In genomic region chr18:58222439-58223125, GRCh38 we compare ENCODE assay signal across 12 cellular contexts.
DNase-seq lines count a peak whose midpoint lies in the region; ATAC-seq and TF ChIP-seq lines count a peak whose summit lies in the region.
"Had no signal": no experiment of that assay in that cellular context is flagged by ENCODE, and none has a peak within 500 bp of the region (broad histone marks: within the 10 kb centered on the region; RNA-seq: fewer than 3 reads in every experiment).

No MANE protein-coding gene starts in this region.

- H3K4me3 ChIP-seq in GM23338 (no peak overlapping the region), WI38 (ENCODE audit: low read depth, low read length) (peak overlapping the region; percentile 43), skeletal muscle satellite cell (ENCODE audit: low read length) (peak overlapping the region; percentile 17)
- H3K4me3 ChIP-seq: dorsolateral prefrontal cortex had no signal

- no peaks in the 10 kb centered on the region for H3K9me3 ChIP-seq in skeletal muscle satellite cell (replicated peaks; ENCODE audit: low read length)

- peak overlapping the region; percentile 39 for H3K27ac Mint-ChIP-seq in GM23338
- H3K27ac Mint-ChIP-seq: T-helper 2 cell treated with Interferon-gamma antibody and Interleukin-4, amounts not matched to agents 5 μg/mL and 100 μg/mL, for 36 hours had no signal

- H3K36me3 Mint-ChIP-seq in GM23338 (ENCODE audit: low read depth): no peaks in the 10 kb centered on the region; the same call in 2 of the 3 replicates

- DNase-seq in GM23338 (ENCODE audit: low spot score): no peak
- DNase-seq in foreskin keratinocyte: peak in 1 of 2 donors; percentile 58
- DNase-seq in cerebellar nuclear complex (lab: John Stamatoyannopoulos, UW): no peak
- DNase-seq in anterior cingulate cortex (lab: John Stamatoyannopoulos, UW): no peak
- DNase-seq in NCI-H146 treated with DMSO at 0.1 percent for 48 hours (lab: John Stamatoyannopoulos, UW; ENCODE audit: unreplicated experiment): no peak
- DNase-seq in ureter (ENCODE audit: low spot score): no peak
- DNase-seq: dorsolateral prefrontal cortex; NCI-H524; stimulated activated naive CD4-positive, alpha-beta T cell treated with Interleukin-2 at 50 U/mL for 16 hours had no signal

- no peak overlapping the region for H2AFZ ChIP-seq in GM23338

- peaks cover 100% of the 10 kb centered on the region for H3K79me2 ChIP-seq in GM23338 (replicated peaks; ENCODE audit: insufficient read depth)

- no peak overlapping the region for H3K4me3 Mint-ChIP-seq in GM23338
- H3K4me3 Mint-ChIP-seq: T-helper 2 cell treated with Interferon-gamma antibody and Interleukin-4, amounts not matched to agents 5 μg/mL and 100 μg/mL, for 36 hours had no signal

- H3F3A ChIP-seq in GM23338 (replicated peaks; ENCODE audit: low read depth): no peaks in the 10 kb centered on the region

- no peaks in the 10 kb centered on the region for H3K9me2 ChIP-seq in GM23338 (ENCODE audit: insufficient read depth)

- H3K9me3 Mint-ChIP-seq in GM23338: no peaks in the 10 kb centered on the region
- H3K9me3 Mint-ChIP-seq: T-helper 2 cell treated with Interferon-gamma antibody and Interleukin-4, amounts not matched to agents 5 μg/mL and 100 μg/mL, for 36 hours had no signal

- TF ChIP-seq CTCF in GM23338 (conservative IDR thresholded peaks at IDR 0.05; ENCODE audit: low read depth in 2 of 2): no peak
- TF ChIP-seq CTCF in WI38 (IDR thresholded peaks at IDR 0.05; ENCODE audit: low read depth, low read length): no peak
- TF ChIP-seq CTCF in foreskin keratinocyte (conservative IDR thresholded peaks at IDR 0.05): no peak

- no peaks in the 10 kb centered on the region for H4K20me1 ChIP-seq in GM23338 (replicated peaks; ENCODE audit: insufficient read depth)

- H3K4me2 ChIP-seq in GM23338: peak overlapping the region; percentile 3; the same call in 1 of the 2 replicates
- H3K4me2 ChIP-seq in skeletal muscle satellite cell (ENCODE audit: low read length): peak overlapping the region; percentile 66

- peaks cover 9% of the 10 kb centered on the region for H3K27me3 Mint-ChIP-seq in GM23338 (ENCODE audit: insufficient read depth, low read depth, poor library complexity)

- peaks cover 70% of the 10 kb centered on the region for H3K4me1 ChIP-seq in GM23338 (ENCODE audit: insufficient read depth)
- peaks cover 19% of the 10 kb centered on the region for H3K4me1 ChIP-seq in foreskin keratinocyte
- H3K4me1 ChIP-seq in skeletal muscle satellite cell (ENCODE audit: control insufficient read depth, insufficient read depth, low read length): peaks cover 63% of the 10 kb centered on the region

- H3K27me3 ChIP-seq in GM23338 (ENCODE audit: insufficient read depth) (no peaks in the 10 kb centered on the region), foreskin keratinocyte (no peaks in the 10 kb centered on the region), skeletal muscle satellite cell (ENCODE audit: control insufficient read depth, insufficient read depth, low read length) (no peaks in the 10 kb centered on the region)
- H3K27me3 ChIP-seq: dorsolateral prefrontal cortex had no signal

- no peaks in the 10 kb centered on the region for H3K36me3 ChIP-seq in GM23338 (ENCODE audit: insufficient read depth)
- no peaks in the 10 kb centered on the region for H3K36me3 ChIP-seq in skeletal muscle satellite cell (ENCODE audit: insufficient read depth, low read length)

- H3K27ac ChIP-seq in GM23338 (ENCODE audit: low read depth) (peak overlapping the region; percentile 54; the same call in 1 of the 2 replicates), foreskin keratinocyte (peak overlapping the region; percentile 84)

- peaks cover 79% of the 10 kb centered on the region for H3K4me1 Mint-ChIP-seq in GM23338

- ATAC-seq in GM23338: no peak
- ATAC-seq in foreskin keratinocyte: peak; percentile 1

- H3K9ac ChIP-seq in skeletal muscle satellite cell (ENCODE audit: low read depth, low read length): peak overlapping the region; percentile 60

TF ChIP-seq in GM23338, 12 proteins besides CTCF, POLR2A, EP300 and RAD21 (continues in another document):
- TF ChIP-seq POLR2AphosphoS5 (IDR thresholded peaks at IDR 0.05; ENCODE audit: low read depth) (no peak), CREB1 (CRISPR knock-in tag; IDR thresholded peaks at IDR 0.05; ENCODE audit: low read depth) (no peak), ZNF331 (CRISPR knock-in tag; IDR thresholded peaks at IDR 0.05; ENCODE audit: low read depth) (no peak), REST (IDR thresholded peaks at IDR 0.05; ENCODE audit: unreplicated experiment) (no peak), JUNB (IDR thresholded peaks at IDR 0.05; ENCODE audit: unreplicated experiment) (no peak), STAT1 (IDR thresholded peaks at IDR 0.05; ENCODE audit: unreplicated experiment) (no peak), EZH2 (IDR thresholded peaks at IDR 0.05; ENCODE audit: low read depth, unreplicated experiment) (no peak), NANOG (IDR thresholded peaks at IDR 0.05; ENCODE audit: borderline replicate concordance) (no peak), ETS1 (IDR thresholded peaks at IDR 0.05) (no peak)
